1 cellular context compared by ENCODE assay signal in genomic region chr11:47216141-47216798, GRCh38.
TF ChIP-seq lines count a peak whose summit lies in the region.

No MANE protein-coding gene starts in this region.

TF ChIP-seq in endothelial cell of umbilical vein, 7 proteins besides CTCF, POLR2A, EP300 and RAD21:
- no peak for TF ChIP-seq EZH2 (IDR thresholded peaks at IDR 0.05; ENCODE audit: borderline replicate concordance, low read depth, low read length, severe bottlenecking)
- TF ChIP-seq, protein P1, sequence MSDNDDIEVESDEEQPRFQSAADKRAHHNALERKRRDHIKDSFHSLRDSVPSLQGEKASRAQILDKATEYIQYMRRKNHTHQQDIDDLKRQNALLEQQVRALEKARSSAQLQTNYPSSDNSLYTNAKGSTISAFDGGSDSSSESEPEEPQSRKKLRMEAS (IDR thresholded peaks at IDR 0.05; ENCODE audit: insufficient read depth, insufficient read length): no peak
- TF ChIP-seq MYC (IDR thresholded peaks at IDR 0.05; ENCODE audit: low read depth, low read length): no peak
- TF ChIP-seq POLR2AphosphoS5 (IDR thresholded peaks at IDR 0.05; ENCODE audit: insufficient read depth, low read depth, low read length): peak; percentile 73
- TF ChIP-seq FOS (IDR thresholded peaks at IDR 0.05; ENCODE audit: borderline replicate concordance, insufficient read depth, low read length): peak; percentile 68
- TF ChIP-seq JUN (IDR thresholded peaks at IDR 0.05; ENCODE audit: borderline replicate concordance, insufficient read depth, insufficient read length, low read depth): peak; percentile 21
- TF ChIP-seq GATA2 (IDR thresholded peaks at IDR 0.05; ENCODE audit: insufficient read depth, insufficient read length, low read depth, low read length): peak; percentile 9
